Comparison of ENCODE assay signal across 22 cellular contexts in the genomic region with DNA sequence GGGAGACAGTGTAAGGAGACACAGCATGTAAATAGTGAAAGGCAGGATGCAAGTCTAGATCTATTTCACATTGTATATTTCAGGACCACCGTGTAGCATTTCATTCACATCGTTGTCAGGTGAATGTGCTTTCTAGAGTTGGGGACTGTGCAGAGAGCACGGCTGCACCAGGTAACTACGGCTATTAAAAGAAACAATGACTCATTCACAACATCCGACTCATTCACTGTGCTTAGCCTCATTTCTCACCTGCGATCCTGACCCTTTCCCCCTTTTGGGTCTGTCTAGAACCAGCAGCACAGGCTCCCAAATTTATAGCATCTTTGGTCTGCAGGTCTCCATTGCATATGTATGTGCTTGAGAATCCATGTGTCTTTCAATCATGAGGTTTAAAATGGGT.
DNase-seq lines count a peak whose midpoint lies in the region; TF ChIP-seq lines count a peak whose summit lies in the region.
"Had no signal": no experiment of that assay in that cellular context is flagged by ENCODE, and none has a peak within 500 bp of the region (broad histone marks: within the 10 kb centered on the region; RNA-seq: fewer than 3 reads in every experiment).

No MANE protein-coding gene starts in this region.

- no peaks in the 10 kb centered on the region for H3F3A ChIP-seq in neural progenitor cell (ENCODE audit: low read depth)

- no peak for TF ChIP-seq POLR2A in breast epithelium (IDR thresholded peaks at IDR 0.05)

- no peaks in the 10 kb centered on the region for H3K27me3 ChIP-seq in breast epithelium
- H3K27me3 ChIP-seq in Caco-2 (replicated peaks; ENCODE audit: control insufficient read depth, insufficient read depth, low read length), result no peaks in the 10 kb centered on the region
- H3K27me3 ChIP-seq in tibial artery, result no peaks in the 10 kb centered on the region
- H3K27me3 ChIP-seq in neural progenitor cell, result no peaks in the 10 kb centered on the region
- H3K27me3 ChIP-seq: suprapubic skin, vagina had no signal

- POLR2A ChIA-PET in MCF 10A (lab: Yijun Ruan, JAX), result no interaction called here
- POLR2A ChIA-PET in Caco-2 (lab: Charles Lee), result no interaction called here

- no peak overlapping the region for H3K4me2 ChIP-seq in neural progenitor cell

- BruUV-seq in MCF 10A (replicated peaks; lab: Mats Ljungman, UMichigan), result no TSS peak
- no TSS peak for BruUV-seq in Caco-2 (replicated peaks; lab: Mats Ljungman, UMichigan)

- H2AFZ ChIP-seq in neural progenitor cell (replicated peaks), result no peak overlapping the region

- no peaks in the 10 kb centered on the region for H3K36me3 ChIP-seq in breast epithelium
- H3K36me3 ChIP-seq in Caco-2 (ENCODE audit: control insufficient read depth, insufficient read depth, low read length), result no peaks in the 10 kb centered on the region
- H3K36me3 ChIP-seq in tibial artery, result no peaks in the 10 kb centered on the region
- no peaks in the 10 kb centered on the region for H3K36me3 ChIP-seq in neural progenitor cell
- H3K36me3 ChIP-seq: suprapubic skin, vagina had no signal

- CTCF ChIA-PET in MCF 10A (lab: Yijun Ruan, JAX) (no interaction called here), Caco-2 (lab: Charles Lee) (no interaction called here)

- H3K27ac ChIP-seq in breast epithelium (no peak overlapping the region), tibial artery (no peak overlapping the region), neural progenitor cell (no peak overlapping the region)
- H3K27ac ChIP-seq: skin epidermis, suprapubic skin, vagina had no signal

- no peak overlapping the region for H3K9ac ChIP-seq in neural progenitor cell

- H3K36me3 Mint-ChIP-seq in MCF 10A (ENCODE audit: insufficient read depth, unreplicated experiment), result no peaks in the 10 kb centered on the region
- no peaks in the 10 kb centered on the region for H3K36me3 Mint-ChIP-seq in Caco-2 (ENCODE audit: insufficient read depth, unreplicated experiment)
- H3K36me3 Mint-ChIP-seq in neural progenitor cell, result no peaks in the 10 kb centered on the region
- no peaks in the 10 kb centered on the region for H3K36me3 Mint-ChIP-seq in chondrocyte (ENCODE audit: low read depth)
- H3K36me3 Mint-ChIP-seq: activated naive CD4-positive, alpha-beta T cell treated with anti-CD3 and anti-CD28 coated beads, Interleukin-2, amount 50 U/mL, for 72 hours had no signal

- H3K4me3 ChIP-seq in breast epithelium (no peak overlapping the region), Caco-2 (ENCODE audit: low read depth, low read length) (no peak overlapping the region), tibial artery (no peak overlapping the region), neural progenitor cell (no peak overlapping the region)
- H3K4me3 ChIP-seq: skin epidermis, suprapubic skin, vagina had no signal

- H4K20me1 ChIP-seq in neural progenitor cell (ENCODE audit: low read depth), result no peaks in the 10 kb centered on the region

- H3K9me3 ChIP-seq in breast epithelium (no peaks in the 10 kb centered on the region), Caco-2 (no peaks in the 10 kb centered on the region), tibial artery (no peaks in the 10 kb centered on the region), neural progenitor cell (ENCODE audit: low read depth) (no peaks in the 10 kb centered on the region)
- H3K9me3 ChIP-seq: suprapubic skin, vagina had no signal

- H3K4me3 Mint-ChIP-seq in MCF 10A (ENCODE audit: unreplicated experiment), result no peak overlapping the region
- no peak overlapping the region for H3K4me3 Mint-ChIP-seq in Caco-2 (ENCODE audit: unreplicated experiment)
- no peak overlapping the region for H3K4me3 Mint-ChIP-seq in neural progenitor cell
- H3K4me3 Mint-ChIP-seq in chondrocyte (ENCODE audit: unreplicated experiment), result no peak overlapping the region
- H3K4me3 Mint-ChIP-seq: activated CD4-positive, alpha-beta memory T cell treated with anti-CD3 and anti-CD28 coated beads, Interleukin-2, amount 10 ng/mL, durations not matched to agents 7 days and 5 days had no signal

- H3K79me2 ChIP-seq in neural progenitor cell (ENCODE audit: low read depth), result no peaks in the 10 kb centered on the region

- H3K4me1 Mint-ChIP-seq in MCF 10A (ENCODE audit: insufficient read depth, unreplicated experiment) (peaks cover 34% of the 10 kb centered on the region), Caco-2 (ENCODE audit: low read depth, unreplicated experiment) (peaks cover 17% of the 10 kb centered on the region), neural progenitor cell (peaks cover 5% of the 10 kb centered on the region), chondrocyte (ENCODE audit: low read depth) (no peaks in the 10 kb centered on the region)
- H3K4me1 Mint-ChIP-seq: activated CD4-positive, alpha-beta memory T cell treated with anti-CD3 and anti-CD28 coated beads, Interleukin-2, amount 10 ng/mL, durations not matched to agents 7 days and 5 days had no signal

- H3K27me3 Mint-ChIP-seq in MCF 10A (ENCODE audit: insufficient read depth, unreplicated experiment) (no peaks in the 10 kb centered on the region), Caco-2 (ENCODE audit: insufficient read depth, unreplicated experiment) (no peaks in the 10 kb centered on the region), neural progenitor cell (ENCODE audit: insufficient read depth, low read depth) (peaks cover 6% of the 10 kb centered on the region), chondrocyte (ENCODE audit: low read depth) (peaks cover 5% of the 10 kb centered on the region)
- H3K27me3 Mint-ChIP-seq: activated CD4-positive, alpha-beta memory T cell treated with anti-CD3 and anti-CD28 coated beads, Interleukin-2, amount 10 ng/mL, durations not matched to agents 7 days and 5 days had no signal

- peak; percentile 37 for DNase-seq in MCF 10A (ENCODE audit: unreplicated experiment)
- no peak for DNase-seq in breast epithelium (ENCODE audit: low spot score in 2 of 2)
- peak; percentile 44 for DNase-seq in SW480 (ENCODE audit: low spot score)
- peak; percentile 63 for DNase-seq in islet precursor cell
- no peak for DNase-seq in Caco-2
- no peak for DNase-seq in tibial artery
- no peak for DNase-seq in neural progenitor cell (ENCODE audit: low spot score)
- DNase-seq in chondrocyte (ENCODE audit: low spot score), result no peak
- DNase-seq: activated CD4-positive, alpha-beta memory T cell treated with anti-CD3 and anti-CD28 coated beads, Interleukin-2, amount 10 ng/mL, durations not matched to agents 7 days and 5 days; anterior cingulate cortex; EL; left cardiac atrium; mesenchymal stem cell; NCI-H1092; NCI-H524 treated with DMSO at 0.1 percent for 48 hours; Right ventricle myocardium superior; stimulated activated CD4-positive, alpha-beta T cell treated with anti-CD3 and anti-CD28 coated beads, Interleukin-2, amount 100 ng/mL, for 24 hours had no signal

- H3K9me3 Mint-ChIP-seq in MCF 10A (ENCODE audit: unreplicated experiment) (peaks cover 5% of the 10 kb centered on the region), Caco-2 (ENCODE audit: unreplicated experiment) (no peaks in the 10 kb centered on the region), neural progenitor cell (peaks cover 5% of the 10 kb centered on the region), chondrocyte (ENCODE audit: low read depth) (no peaks in the 10 kb centered on the region)
- H3K9me3 Mint-ChIP-seq: activated CD4-positive, alpha-beta memory T cell treated with anti-CD3 and anti-CD28 coated beads, Interleukin-2, amount 10 ng/mL, durations not matched to agents 7 days and 5 days; activated T-helper 2 cell treated with anti-CD3 and anti-CD28 coated beads, Interferon-gamma antibody, Interleukin-2, Interleukin-4, amounts not matched to agents 10 μg/mL and 5 μg/mL and 100 μg/mL, durations not matched to agents 14 hours and 24 hours and 36 hours had no signal

- H3K4me1 ChIP-seq in breast epithelium, result no peaks in the 10 kb centered on the region
- H3K4me1 ChIP-seq in Caco-2, result peaks cover 11% of the 10 kb centered on the region
- H3K4me1 ChIP-seq in tibial artery, result no peaks in the 10 kb centered on the region
- H3K4me1 ChIP-seq in neural progenitor cell, result peaks cover 8% of the 10 kb centered on the region
- H3K4me1 ChIP-seq: suprapubic skin, vagina had no signal

- H3K27ac Mint-ChIP-seq in MCF 10A (ENCODE audit: low read depth, unreplicated experiment), result no peak overlapping the region
- no peak overlapping the region for H3K27ac Mint-ChIP-seq in Caco-2 (ENCODE audit: unreplicated experiment)
- H3K27ac Mint-ChIP-seq in neural progenitor cell, result no peak overlapping the region
- no peak overlapping the region for H3K27ac Mint-ChIP-seq in chondrocyte (ENCODE audit: unreplicated experiment)
- H3K27ac Mint-ChIP-seq: activated CD4-positive, alpha-beta memory T cell treated with anti-CD3 and anti-CD28 coated beads, Interleukin-2, amount 10 ng/mL, durations not matched to agents 7 days and 5 days; activated naive CD4-positive, alpha-beta T cell treated with anti-CD3 and anti-CD28 coated beads, Interleukin-2, amount 50 U/mL, for 72 hours; activated T-helper 2 cell treated with anti-CD3 and anti-CD28 coated beads, Interferon-gamma antibody, Interleukin-2, Interleukin-4, amounts not matched to agents 10 μg/mL and 5 μg/mL and 100 μg/mL, durations not matched to agents 14 hours and 24 hours and 36 hours had no signal

- TF ChIP-seq CTCF in MCF 10A (IDR thresholded peaks at IDR 0.05; ENCODE audit: unreplicated experiment) (no peak), breast epithelium (IDR thresholded peaks at IDR 0.05) (no peak), Caco-2 (IDR thresholded peaks at IDR 0.05; ENCODE audit: insufficient read depth in 1 of 2, low read depth in 1 of 2, low read length in 1 of 2, severe bottlenecking in 1 of 2, unreplicated experiment in 1 of 2) (no peak), tibial artery (IDR thresholded peaks at IDR 0.05) (no peak), neural progenitor cell (IDR thresholded peaks at IDR 0.05) (no peak), chondrocyte (IDR thresholded peaks at IDR 0.05) (no peak)

- intact Hi-C loops in MCF 10A (cut with micrococcal nuclease) (no loop called here), breast epithelium (cut with DNase I; ENCODE audit: low total_unique reads) (no loop called here), Caco-2 (cut with micrococcal nuclease; ENCODE audit: unreplicated experiment) (no loop called here), tibial artery (cut with DNase I; ENCODE audit: low total_unique reads) (no loop called here)

Comparison
In these comparisons a context has a peak if more than half of its experiments do, and no peak if none do; other contexts are left out.
1. DNase-seq: peak in MCF 10A (single experiment), SW480 (single experiment) and islet precursor cell (single experiment); none in breast epithelium (0 of 2), Caco-2 (0 of 2), tibial artery (0 of 2), neural progenitor cell (single experiment) and chondrocyte (single experiment).